Comparison of ENCODE assay signal across 21 cellular contexts in the genomic region with DNA sequence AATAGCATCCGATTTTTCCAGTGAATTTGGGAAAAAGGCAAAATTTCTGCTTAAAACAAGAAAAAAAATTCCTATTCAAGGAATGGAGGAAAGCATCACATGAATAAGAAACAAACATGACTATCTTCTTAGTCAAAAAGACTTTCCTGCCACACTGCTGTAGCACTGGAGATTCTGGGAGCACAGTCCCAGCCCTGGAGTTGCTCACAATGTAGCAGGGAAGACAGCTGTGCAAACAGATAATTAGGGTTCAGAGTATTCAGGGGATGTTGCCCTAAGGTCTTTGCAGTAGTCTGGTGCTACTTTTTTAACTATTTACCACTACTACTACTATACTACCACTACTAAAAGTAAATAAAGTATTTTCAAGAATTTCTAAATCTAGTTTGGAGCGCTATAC.
"Had no signal": no experiment of that assay in that cellular context is flagged by ENCODE, and none has a peak within 500 bp of the region (broad histone marks: within the 10 kb centered on the region; RNA-seq: fewer than 3 reads in every experiment).

No MANE protein-coding gene starts in this region.

- H3K36me3 ChIP-seq: brain microvascular endothelial cell, thyroid gland had no signal

- H3K27ac ChIP-seq: brain microvascular endothelial cell, epithelial cell of prostate, foreskin keratinocyte, thyroid gland had no signal

- H3K9me3 ChIP-seq: thyroid gland had no signal

- H3K4me3 ChIP-seq: thyroid gland had no signal

- DNase-seq: activated CD4-positive, alpha-beta T cell treated with anti-CD3 and anti-CD28 coated beads, Interleukin-2, amount 50 U/mL, for 1 hour; activated CD4-positive, CD25-positive, alpha-beta regulatory T cell treated with anti-CD3 and anti-CD28 coated beads, Interleukin-2, amount 50 U/mL, for 72 hours; activated CD8-positive, alpha-beta memory T cell treated with anti-CD3 and anti-CD28 coated beads, Interleukin-2, amount 50 U/mL, for 4 hours; activated naive CD4-positive, alpha-beta T cell treated with anti-CD3 and anti-CD28 coated beads for 36 hours; activated naive CD8-positive, alpha-beta T cell treated with anti-CD3 and anti-CD28 coated beads, Interleukin-2, amount 50 U/mL, for 24 hours; activated T-cell treated with anti-CD3 and anti-CD28 coated beads, Interleukin-2, amount 50 U/mL, for 4 hours; anterior cingulate cortex; brain microvascular endothelial cell; central memory CD4-positive, alpha-beta T cell; endodermal cell; foreskin keratinocyte; hypothalamus; kidney; occipital lobe; retina; stimulated activated CD4-positive, alpha-beta T cell treated with anti-CD3 and anti-CD28 coated beads, Interleukin-12 subunit alpha, Interleukin-12 subunit beta, amount 100 ng/mL, for 4 hours; stimulated activated CD4-positive, alpha-beta T cell treated with anti-CD3 and anti-CD28 coated beads, Interleukin-1b, Interleukin-23, amount 100 ng/mL, for 48 hours; stimulated activated CD8-positive, alpha-beta memory T cell treated with anti-CD3 and anti-CD28 coated beads, Interleukin-4, amount 100 ng/mL, for 48 hours; stimulated activated naive CD4-positive, alpha-beta T cell treated with Interleukin-2 at 50 U/mL for 16 hours; thyroid gland had no signal

- H3K27me3 ChIP-seq: brain microvascular endothelial cell, foreskin keratinocyte, thyroid gland had no signal

- H3K4me1 ChIP-seq: foreskin keratinocyte, thyroid gland had no signal
